In genomic region chr2:168948621-168949212, GRCh38 we compare ENCODE assay signal across 8 cellular contexts. TPM values are rescaled to one million over a fixed set of nuclear protein-coding genes. Genes with fewer than 3 reads are reported as not detected.
A peak's percentile ranks its signal among the peaks of the same experiment; 100 is the strongest.
DNase-seq lines count a peak whose midpoint lies in the region; ATAC-seq, FAIRE-seq and TF ChIP-seq lines count a peak whose summit lies in the region.

No MANE protein-coding gene starts in this region.

- H3K9me1 ChIP-seq in endothelial cell of umbilical vein (replicated peaks; ENCODE audit: control insufficient read depth, extremely low read depth, insufficient read depth, low read length): no peaks in the 10 kb centered on the region

- BruUV-seq in A673 (replicated peaks; lab: Mats Ljungman, UMichigan): no TSS peak
- BruUV-seq in endothelial cell of umbilical vein (replicated peaks; lab: Mats Ljungman, UMichigan): no TSS peak

- no peak for TF ChIP-seq POLR2A in NB4 (IDR thresholded peaks at IDR 0.05; ENCODE audit: extremely low read depth, insufficient read length)
- TF ChIP-seq POLR2A in endothelial cell of umbilical vein (IDR thresholded peaks at IDR 0.05; ENCODE audit: low read depth, low read length): no peak
- no peak for TF ChIP-seq POLR2A in upper lobe of left lung (IDR thresholded peaks at IDR 0.05)

- no peak for TF ChIP-seq EP300 in upper lobe of left lung (IDR thresholded peaks at IDR 0.05)

- dilution Hi-C loops in endothelial cell of umbilical vein (cut with MboI; ENCODE audit: extremely low pct_ligation_motif_present, low sequenced_read_pairs): no loop called here

- DNase-seq in A673 (ENCODE audit: low spot score) (peak; percentile 40), NB4 (ENCODE audit: low read depth) (peak; percentile 54), endothelial cell of umbilical vein (ENCODE audit: low read depth, low spot score) (peak; percentile 31), upper lobe of left lung (no peak), UCSD-AML1 (lab: John Stamatoyannopoulos, UW; ENCODE audit: unreplicated experiment) (no peak)
- no peak for DNase-seq in activated CD4-positive, CD25-positive, alpha-beta regulatory T cell treated with anti-CD3 and anti-CD28 coated beads, Interleukin-2, amount 50 U/mL, for 72 hours

- no peak overlapping the region for H3K9ac ChIP-seq in endothelial cell of umbilical vein (replicated peaks; ENCODE audit: extremely low read depth, insufficient read depth, low read length)

- H3K9me3 ChIP-seq in A673 (ENCODE audit: low read depth, low read length, poor library complexity, severe bottlenecking) (no peaks in the 10 kb centered on the region), endothelial cell of umbilical vein (replicated peaks; ENCODE audit: control insufficient read depth, insufficient read depth, low read length) (peaks cover 3% of the 10 kb centered on the region), upper lobe of left lung (peaks cover 0 to 4% (median 0%) of the 10 kb centered on the region in 4 donors)

- H3K27me3 ChIP-seq in A673 (replicated peaks; ENCODE audit: insufficient read depth, low read depth, low read length, poor library complexity) (no peaks in the 10 kb centered on the region), endothelial cell of umbilical vein (ENCODE audit: control insufficient read depth in 2 of 2, insufficient read depth in 2 of 2, low read length in 2 of 2) (no peaks in the 10 kb centered on the region), upper lobe of left lung (no peaks in the 10 kb centered on the region)

- no peak overlapping the region for H3K27ac ChIP-seq in A673 (ENCODE audit: low read depth, low read length, poor library complexity, severe bottlenecking)
- H3K27ac ChIP-seq in endothelial cell of umbilical vein (ENCODE audit: insufficient read depth, low read depth, low read length): no peak overlapping the region
- H3K27ac ChIP-seq in upper lobe of left lung: no peak overlapping the region

- H2AFZ ChIP-seq in endothelial cell of umbilical vein (ENCODE audit: low read depth, low read length): no peak overlapping the region

- POLR2A ChIA-PET in A673 (lab: Charles Lee; ENCODE audit: low non-redundant PET): no interaction called here
- POLR2A ChIA-PET in endothelial cell of umbilical vein (lab: Charles Lee): no interaction called here

- FAIRE-seq in endothelial cell of umbilical vein (lab: Jason Lieb, UNC): peak; percentile 64

- TF ChIP-seq CTCF in A673 (conservative IDR thresholded peaks at IDR 0.05; ENCODE audit: low read depth, low read length): peak; percentile 76
- TF ChIP-seq CTCF in GM12875 (IDR thresholded peaks at IDR 0.05; ENCODE audit: borderline replicate concordance, insufficient read depth, low read depth, low read length): peak; percentile 60; the same call in 1 of the 2 replicates
- TF ChIP-seq CTCF in NB4 (IDR thresholded peaks at IDR 0.05; ENCODE audit: low read depth, low read length): peak; percentile 52
- TF ChIP-seq CTCF in endothelial cell of umbilical vein (IDR thresholded peaks at IDR 0.05; ENCODE audit: extremely low read depth in 1 of 2, insufficient read depth in 1 of 2, low read depth in 1 of 2, low read length in 2 of 2): peak; percentile 55 to 58
- peak in 4 of 6 experiments; percentile 29 to 38 (median 36) for TF ChIP-seq CTCF in upper lobe of left lung (IDR thresholded peaks at IDR 0.05)

- H3K4me3 ChIP-seq in A673 (ENCODE audit: low read depth, low read length, poor library complexity, severe bottlenecking) (no peak overlapping the region), GM12875 (ENCODE audit: low read depth, low read length) (no peak overlapping the region), NB4 (ENCODE audit: low read depth, low read length) (no peak overlapping the region), endothelial cell of umbilical vein (replicated peaks in 1 of 3; ENCODE audit: insufficient read depth in 1 of 3, low read depth in 1 of 3, low read length in 3 of 3) (no peak overlapping the region), upper lobe of left lung (no peak overlapping the region)

- ATAC-seq in upper lobe of left lung (ENCODE audit: low FRiP score in 2 of 2) (no peak), HG03095 (IDR thresholded peaks at IDR 0.05; ENCODE audit: unreplicated experiment) (no peak)

- CTCF ChIA-PET in A673 (lab: Charles Lee): interaction anchor here (0.6 kb wide), 1 partner anchor 355 kb away, joined by 4 read pairs; no protein-coding TSS in a partner anchor
- CTCF ChIA-PET in endothelial cell of umbilical vein (lab: Charles Lee): interaction anchor here (1.0 to 7.6 kb wide), 11 partner anchors 12 to 274 kb away, joined by 3 to 41 read pairs (median 5); partner anchors contain the start of gene DHRS9

- H3K4me2 ChIP-seq in endothelial cell of umbilical vein (ENCODE audit: insufficient read depth, low read length): no peak overlapping the region

- H4K20me1 ChIP-seq in endothelial cell of umbilical vein (replicated peaks; ENCODE audit: control insufficient read depth, extremely low read depth, insufficient read depth, low read length): no peaks in the 10 kb centered on the region

- no peaks in the 10 kb centered on the region for H3K36me3 ChIP-seq in A673 (ENCODE audit: insufficient read depth, low read length, poor library complexity, severe bottlenecking)
- no peaks in the 10 kb centered on the region for H3K36me3 ChIP-seq in endothelial cell of umbilical vein (ENCODE audit: control insufficient read depth in 2 of 2, extremely low read depth in 1 of 2, insufficient read depth in 2 of 2, low read length in 2 of 2)
- no peaks in the 10 kb centered on the region for H3K36me3 ChIP-seq in upper lobe of left lung

- 58 to 61% methylated on average over 6 of the region's 6 CpGs for WGBS in upper lobe of left lung, 2 donors

- no peaks in the 10 kb centered on the region for H3K79me2 ChIP-seq in endothelial cell of umbilical vein (ENCODE audit: control insufficient read depth, insufficient read depth, low read length)

- intact Hi-C loops in A673 (cut with micrococcal nuclease; ENCODE audit: unreplicated experiment): no loop called here
- intact Hi-C loops in endothelial cell of umbilical vein (cut with micrococcal nuclease): loop anchor here (1.0 to 10.0 kb wide), 5 partner anchors 184 to 446 kb away; no protein-coding TSS in a partner anchor

- no peaks in the 10 kb centered on the region for H3K4me1 ChIP-seq in A673 (ENCODE audit: insufficient read depth, low read length, poor library complexity, severe bottlenecking)
- H3K4me1 ChIP-seq in endothelial cell of umbilical vein (ENCODE audit: control insufficient read depth, extremely low read depth, insufficient read depth, low read length): no peaks in the 10 kb centered on the region
- H3K4me1 ChIP-seq in upper lobe of left lung: no peaks in the 10 kb centered on the region

TF ChIP-seq in endothelial cell of umbilical vein, 7 proteins besides CTCF, POLR2A, EP300 and RAD21:
- TF ChIP-seq MYC (IDR thresholded peaks at IDR 0.05; ENCODE audit: low read depth, low read length): no peak
- no peak for TF ChIP-seq MAX (IDR thresholded peaks at IDR 0.05; ENCODE audit: insufficient read depth, insufficient read length)
- no peak for TF ChIP-seq JUN (IDR thresholded peaks at IDR 0.05; ENCODE audit: borderline replicate concordance, insufficient read depth, insufficient read length, low read depth)
- no peak for TF ChIP-seq EZH2 (IDR thresholded peaks at IDR 0.05; ENCODE audit: borderline replicate concordance, low read depth, low read length, severe bottlenecking)
- no peak for TF ChIP-seq GATA2 (IDR thresholded peaks at IDR 0.05; ENCODE audit: insufficient read depth, insufficient read length, low read depth, low read length)
- TF ChIP-seq FOS (IDR thresholded peaks at IDR 0.05; ENCODE audit: borderline replicate concordance, insufficient read depth, low read length): no peak
- TF ChIP-seq POLR2AphosphoS5 (IDR thresholded peaks at IDR 0.05; ENCODE audit: insufficient read depth, low read depth, low read length): no peak

RNA-seq across cellular contexts. Expression of gene G6PC2, which starts 47.6 kb away (rescaled TPM):
- total RNA-seq in A673 (2021): not detected in 2 replicates
- not detected in 2 replicates for total RNA-seq in endothelial cell of umbilical vein
- not detected in 2 replicates for polyA plus RNA-seq in endothelial cell of umbilical vein
- polyA plus RNA-seq in endothelial cell of umbilical vein (2011; cell fraction: cytosol; rRNA removed): not detected in 2 replicates
- not detected in 2 replicates for polyA plus RNA-seq in endothelial cell of umbilical vein (2011; cell fraction: nucleus; rRNA removed)
- polyA plus RNA-seq in endothelial cell of umbilical vein (2012): not detected in 2 replicates
- not detected in 2 replicates for polyA minus RNA-seq in endothelial cell of umbilical vein
- polyA minus RNA-seq in endothelial cell of umbilical vein (2011; cell fraction: cytosol; rRNA and poly(A)+ RNA removed): not detected
- polyA minus RNA-seq in endothelial cell of umbilical vein (2011; cell fraction: nucleus; rRNA and poly(A)+ RNA removed): not detected in 2 replicates
- total RNA-seq in upper lobe of left lung: not detected

RNA-seq across cellular contexts. Expression of gene SPC25, which starts 58.5 kb away (rescaled TPM):
- total RNA-seq in A673 (2021) (56.3 and 64.3 TPM in 2 replicates), endothelial cell of umbilical vein (20.5 and 24.2 TPM in 2 replicates), upper lobe of left lung (1 to 10 TPM in 4 of 6 donors, under 1 TPM in 1, not detected in 1; 0.63 to 5.9 (median 1.3) TPM)
- 9.9 and 10.1 TPM in 2 replicates for polyA plus RNA-seq in endothelial cell of umbilical vein
- 9.8 and 10.7 TPM in 2 replicates for polyA plus RNA-seq in endothelial cell of umbilical vein (2011; cell fraction: cytosol; rRNA removed)
- 4.0 and 7.6 TPM in 2 replicates for polyA plus RNA-seq in endothelial cell of umbilical vein (2011; cell fraction: nucleus; rRNA removed)
- polyA plus RNA-seq in endothelial cell of umbilical vein (2012): 9.0 and 21.5 TPM in 2 replicates
- 10.1 and 10.4 TPM in 2 replicates for polyA minus RNA-seq in endothelial cell of umbilical vein
- 8.9 TPM for polyA minus RNA-seq in endothelial cell of umbilical vein (2011; cell fraction: cytosol; rRNA and poly(A)+ RNA removed)
- polyA minus RNA-seq in endothelial cell of umbilical vein (2011; cell fraction: nucleus; rRNA and poly(A)+ RNA removed): 11.5 and 14.9 TPM in 2 replicates

Comparison
In these comparisons a context has a peak if more than half of its experiments do, and no peak if none do; other contexts are left out.
1. DNase-seq: peak in A673 (single experiment), NB4 (single experiment) and endothelial cell of umbilical vein (single experiment); none in upper lobe of left lung (0 of 2), UCSD-AML1 (single experiment) and activated CD4-positive, CD25-positive, alpha-beta regulatory T cell treated with anti-CD3 and anti-CD28 coated beads, Interleukin-2, amount 50 U/mL, for 72 hours (single experiment).
2. Peak in every context shown above with its lines, with median percentiles within 50 percentile points of each other: CTCF ChIP-seq.